In the genomic region with DNA sequence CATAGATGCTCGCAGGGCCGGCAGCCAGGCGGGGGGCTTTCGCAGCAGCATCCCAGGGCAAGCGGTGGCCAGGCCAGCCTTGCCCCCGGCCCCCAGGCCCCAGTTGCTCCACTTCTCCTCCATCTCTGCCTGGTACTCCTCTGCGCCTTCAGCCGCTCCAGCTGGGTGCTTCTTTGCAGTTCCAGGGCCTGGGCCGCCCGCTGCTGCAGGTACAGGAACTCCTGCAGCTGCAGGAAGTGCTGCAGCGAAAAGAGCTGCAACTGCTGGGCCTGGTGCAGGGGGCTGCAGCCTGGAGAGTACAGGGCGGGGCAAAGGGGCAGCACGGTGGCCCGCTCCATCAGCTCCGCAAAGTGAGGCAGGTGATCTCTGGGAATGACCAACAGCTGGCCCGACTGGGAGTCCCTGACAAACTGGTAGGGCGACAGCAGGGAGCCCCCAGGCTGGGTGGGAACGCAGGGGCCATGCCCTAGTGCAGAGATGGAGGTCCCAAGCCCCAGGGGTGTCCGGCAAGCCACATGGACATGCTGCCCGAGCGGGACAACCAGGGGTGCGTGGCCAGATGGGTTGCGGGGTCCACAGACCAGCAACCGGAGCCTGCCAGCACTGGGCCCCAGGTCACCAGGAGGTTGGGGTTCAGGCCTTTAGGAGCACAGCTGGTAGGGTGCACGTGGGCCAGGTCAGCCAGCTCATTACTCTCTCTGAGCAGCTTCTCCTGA, we compare ENCODE assay signal across 16 cellular contexts.
DNase-seq lines count a peak whose midpoint lies in the region; ATAC-seq, FAIRE-seq and TF ChIP-seq lines count a peak whose summit lies in the region.
"Had no signal": no experiment of that assay in that cellular context is flagged by ENCODE, and none has a peak within 500 bp of the region (broad histone marks: within the 10 kb centered on the region; RNA-seq: fewer than 3 reads in every experiment).

No MANE protein-coding gene starts in this region.

- no peak overlapping the region for H2BK12ac ChIP-seq in H1 (ENCODE audit: low read depth, low read length)

- WGBS in H1 (ENCODE audit: extremely low coverage in 1 of 2, insufficient coverage in 1 of 2, insufficient read length in 1 of 2, insufficient replicate concordance in 2 of 2, low coverage in 1 of 2, low lambda C conversion rate in 2 of 2, missing lambda C conversion rate in 1 of 2), 2 experiments = 93% methylated on average over 23 of the region's 25 CpGs; no CpG with 5 or more reads in 1 of the 2 experiments
- 95 to 98% methylated on average over 15 to 24 of the region's 25 CpGs for WGBS in mesodermal cell (ENCODE audit: insufficient coverage in 2 of 2), 2 experiments

- no peak for ATAC-seq in natural killer cell treated with Interleukin-12 subunit alpha and Interleukin-12 subunit beta and Interleukin-15 and Interleukin-18, amount 100 ng/mL, for 72 hours
- no peak for ATAC-seq in natural killer cell
- ATAC-seq in stimulated activated effector memory CD8-positive, alpha-beta T cell treated with anti-CD3 and anti-CD28 coated beads, Interleukin-12 subunit alpha, Interleukin-12 subunit beta, amount 100 ng/mL, for 72 hours = peak; percentile 19
- ATAC-seq in activated CD4-positive, alpha-beta T cell treated with anti-CD3 and anti-CD28 coated beads for 36 hours = no peak
- ATAC-seq: GM23338 had no signal

- H4K5ac ChIP-seq in H1 (ENCODE audit: insufficient read length, low read depth, low read length) = no peak overlapping the region

- no peak overlapping the region for H2AFZ ChIP-seq in H1 (ENCODE audit: low read length)

- H4K8ac ChIP-seq in H1 (ENCODE audit: extremely low read depth, insufficient read depth, low read length) = peak overlapping the region; percentile 29; the same call in 1 of the 2 replicates

- H3K27me3 Mint-ChIP-seq in natural killer cell treated with Interleukin-12 subunit alpha and Interleukin-12 subunit beta and Interleukin-15 and Interleukin-18, amount 100 ng/mL, for 72 hours = peaks cover 14 to 16% of the 10 kb centered on the region in 2 donors
- peaks cover 4 to 16% of the 10 kb centered on the region in 2 donors for H3K27me3 Mint-ChIP-seq in natural killer cell (ENCODE audit: low read depth in 2 of 2)
- peaks cover 4% of the 10 kb centered on the region for H3K27me3 Mint-ChIP-seq in activated CD4-positive, alpha-beta T cell treated with anti-CD3 and anti-CD28 coated beads for 36 hours
- H3K27me3 Mint-ChIP-seq: CD4-positive, CD25-positive, alpha-beta regulatory T cell had no signal

- H3K27me3 ChIP-seq in H1 (replicated peaks in 1 of 4; ENCODE audit: control insufficient read depth in 3 of 4, extremely low read depth in 1 of 4, insufficient read depth in 3 of 4, low read length in 3 of 4) = no peaks in the 10 kb centered on the region
- H3K27me3 ChIP-seq: BE2C had no signal

- 0 out of 2 replicates have a peak, but pooled peaks cover 1% of the 10 kb centered on the region for H3K23me2 ChIP-seq in H1 (ENCODE audit: low read depth, low read length)

- no peak overlapping the region for H3K4me3 Mint-ChIP-seq in natural killer cell treated with Interleukin-12 subunit alpha and Interleukin-12 subunit beta and Interleukin-15 and Interleukin-18, amount 100 ng/mL, for 72 hours
- H3K4me3 Mint-ChIP-seq in natural killer cell = no peak overlapping the region
- no peak overlapping the region for H3K4me3 Mint-ChIP-seq in stimulated activated effector memory CD8-positive, alpha-beta T cell treated with anti-CD3 and anti-CD28 coated beads, Interleukin-12 subunit alpha, Interleukin-12 subunit beta, amount 100 ng/mL, for 72 hours
- H3K4me3 Mint-ChIP-seq in activated CD4-positive, alpha-beta T cell treated with anti-CD3 and anti-CD28 coated beads for 36 hours = no peak overlapping the region
- H3K4me3 Mint-ChIP-seq: CD4-positive, CD25-positive, alpha-beta regulatory T cell; GM23338; H9 had no signal

- H3K4me1 ChIP-seq in H1 (replicated peaks in 1 of 4; ENCODE audit: control insufficient read depth in 3 of 4, insufficient read depth in 4 of 4, low read length in 3 of 4) (peaks cover 0 to 4% (median under 1%) of the 10 kb centered on the region in 4 experiments; a peak in 5 of 7 replicates), mesodermal cell (ENCODE audit: control insufficient read depth, insufficient read depth, low read length, poor library complexity, severe bottlenecking) (peaks cover 23% of the 10 kb centered on the region)
- H3K4me1 ChIP-seq: BE2C had no signal

- H3K27ac ChIP-seq in H1 (ENCODE audit: low read depth, low read length) (no peak overlapping the region), mesodermal cell (ENCODE audit: low read depth, low read length, severe bottlenecking) (peak overlapping the region; percentile 39)

- no peak overlapping the region for H4K91ac ChIP-seq in H1 (replicated peaks; ENCODE audit: insufficient read length, low read length)

- no peak for TF ChIP-seq POLR2A in H1 (IDR thresholded peaks at IDR 0.05; ENCODE audit: control extremely low read depth in 1 of 2, low read depth in 2 of 2, low read length in 2 of 2)

- no peaks in the 10 kb centered on the region for H3K79me1 ChIP-seq in H1 (ENCODE audit: low read depth, low read length)

- no peaks in the 10 kb centered on the region for H3K36me3 Mint-ChIP-seq in natural killer cell treated with Interleukin-12 subunit alpha and Interleukin-12 subunit beta and Interleukin-15 and Interleukin-18, amount 100 ng/mL, for 72 hours
- no peaks in the 10 kb centered on the region for H3K36me3 Mint-ChIP-seq in natural killer cell
- H3K36me3 Mint-ChIP-seq in stimulated activated effector memory CD8-positive, alpha-beta T cell treated with anti-CD3 and anti-CD28 coated beads, Interleukin-12 subunit alpha, Interleukin-12 subunit beta, amount 100 ng/mL, for 72 hours = peaks cover 6% of the 10 kb centered on the region
- H3K36me3 Mint-ChIP-seq in activated CD4-positive, alpha-beta T cell treated with anti-CD3 and anti-CD28 coated beads for 36 hours (ENCODE audit: low read depth) = no peaks in the 10 kb centered on the region
- H3K36me3 Mint-ChIP-seq: CD4-positive, CD25-positive, alpha-beta regulatory T cell had no signal

- no peak overlapping the region for H2BK5ac ChIP-seq in H1 (ENCODE audit: low read depth, low read length)

- POLR2A ChIA-PET in H1 (lab: Charles Lee; ENCODE audit: partially characterized antibody) = interaction anchor here (1.3 kb wide), 1 partner anchor 14 kb away, joined by 3 read pairs; no protein-coding TSS in a partner anchor
- POLR2A ChIA-PET in activated CD4-positive, alpha-beta T cell treated with anti-CD3 and anti-CD28 coated beads for 36 hours (lab: Charles Lee) = no interaction called here

- H2BK20ac ChIP-seq in H1 (ENCODE audit: low read length) = no peak overlapping the region

- H3K36me3 ChIP-seq in H1 (ENCODE audit: control insufficient read depth in 2 of 4, insufficient read depth in 4 of 4, low read length in 3 of 4) (no peaks in the 10 kb centered on the region), mesodermal cell (ENCODE audit: control insufficient read depth, insufficient read depth, low read length) (peaks cover 70% of the 10 kb centered on the region)
- H3K36me3 ChIP-seq: BE2C had no signal

- CTCF ChIA-PET in H1 (lab: Charles Lee; ENCODE audit: partially characterized antibody) = interaction anchor here (0.6 to 1.8 kb wide), 6 partner anchors 9 to 662 kb away, joined by 3 to 7 read pairs (median 4); no protein-coding TSS in a partner anchor
- CTCF ChIA-PET in activated CD4-positive, alpha-beta T cell treated with anti-CD3 and anti-CD28 coated beads for 36 hours (lab: Charles Lee) = no interaction called here

- no peak overlapping the region for H3K14ac ChIP-seq in H1 (ENCODE audit: insufficient read length)

- no peak for TF ChIP-seq RAD21 in H1 (IDR thresholded peaks at IDR 0.05 in 1 of 2, conservative IDR thresholded peaks at IDR 0.05 in 1 of 2; ENCODE audit: low read depth in 2 of 2, low read length in 2 of 2)

- H3K56ac ChIP-seq in H1 (replicated peaks; ENCODE audit: insufficient read length, low read depth, low read length) = no peak overlapping the region

- peaks cover 0 to 5% of the 10 kb centered on the region in 2 donors for H3K4me1 Mint-ChIP-seq in natural killer cell treated with Interleukin-12 subunit alpha and Interleukin-12 subunit beta and Interleukin-15 and Interleukin-18, amount 100 ng/mL, for 72 hours (ENCODE audit: low read depth in 2 of 2)
- no peaks in the 10 kb centered on the region for H3K4me1 Mint-ChIP-seq in natural killer cell
- no peaks in the 10 kb centered on the region for H3K4me1 Mint-ChIP-seq in stimulated activated effector memory CD8-positive, alpha-beta T cell treated with anti-CD3 and anti-CD28 coated beads, Interleukin-12 subunit alpha, Interleukin-12 subunit beta, amount 100 ng/mL, for 72 hours
- no peaks in the 10 kb centered on the region for H3K4me1 Mint-ChIP-seq in activated CD4-positive, alpha-beta T cell treated with anti-CD3 and anti-CD28 coated beads for 36 hours
- H3K4me1 Mint-ChIP-seq: CD4-positive, CD25-positive, alpha-beta regulatory T cell had no signal

- no peak overlapping the region for H3K9ac ChIP-seq in H1 (replicated peaks in 1 of 4; ENCODE audit: extremely low read depth in 1 of 4, low read depth in 3 of 4, low read length in 3 of 4)

- H3K79me2 ChIP-seq in H1 (ENCODE audit: control insufficient read depth in 1 of 2, insufficient read depth in 2 of 2, low read length in 2 of 2) = no peaks in the 10 kb centered on the region

- no peak overlapping the region for H2AK5ac ChIP-seq in H1 (ENCODE audit: low read depth, low read length)

- intact Hi-C loops in natural killer cell (cut with micrococcal nuclease) = no loop called here
- intact Hi-C loops in activated CD4-positive, alpha-beta T cell treated with anti-CD3 and anti-CD28 coated beads for 36 hours (cut with DNase I, micrococcal nuclease) = no loop called here

- H3K9me3 Mint-ChIP-seq in natural killer cell treated with Interleukin-12 subunit alpha and Interleukin-12 subunit beta and Interleukin-15 and Interleukin-18, amount 100 ng/mL, for 72 hours = no peaks in the 10 kb centered on the region
- H3K9me3 Mint-ChIP-seq in natural killer cell = no peaks in the 10 kb centered on the region
- no peaks in the 10 kb centered on the region for H3K9me3 Mint-ChIP-seq in stimulated activated effector memory CD8-positive, alpha-beta T cell treated with anti-CD3 and anti-CD28 coated beads, Interleukin-12 subunit alpha, Interleukin-12 subunit beta, amount 100 ng/mL, for 72 hours
- no peaks in the 10 kb centered on the region for H3K9me3 Mint-ChIP-seq in activated CD4-positive, alpha-beta T cell treated with anti-CD3 and anti-CD28 coated beads for 36 hours (ENCODE audit: low read depth)
- H3K9me3 Mint-ChIP-seq: CD4-positive, CD25-positive, alpha-beta regulatory T cell; GM23338; H9 had no signal

- H3K4me3 ChIP-seq in H1 (ENCODE audit: extremely low read depth in 1 of 4, insufficient read depth in 2 of 4, low read depth in 3 of 4, low read length in 4 of 4) = no peak overlapping the region
- H3K4me3 ChIP-seq in mesodermal cell (ENCODE audit: extremely low read depth, insufficient read depth, low read length, poor library complexity, severe bottlenecking) = no peak overlapping the region
- H3K4me3 ChIP-seq: GM23338 had no signal

- TF ChIP-seq EP300 in H1 (IDR thresholded peaks at IDR 0.05; ENCODE audit: borderline replicate concordance in 1 of 2, low read depth in 2 of 2, low read length in 2 of 2) = no peak

- FAIRE-seq in H1 (lab: Jason Lieb, UNC) = no peak
- FAIRE-seq: D721Med, G401.6, GM12892, GM18507 had no signal

- no peak overlapping the region for H2BK15ac ChIP-seq in H1 (ENCODE audit: low read length)

- H3K9me3 ChIP-seq in H1 (ENCODE audit: insufficient read depth in 2 of 2, low read depth in 1 of 2, low read length in 1 of 2) (no peaks in the 10 kb centered on the region), mesodermal cell (ENCODE audit: control insufficient read depth, low read length) (no peaks in the 10 kb centered on the region)
- H3K9me3 ChIP-seq: BE2C had no signal

- no peak overlapping the region for H3K27ac Mint-ChIP-seq in natural killer cell treated with Interleukin-12 subunit alpha and Interleukin-12 subunit beta and Interleukin-15 and Interleukin-18, amount 100 ng/mL, for 72 hours
- H3K27ac Mint-ChIP-seq in natural killer cell = no peak overlapping the region
- H3K27ac Mint-ChIP-seq in stimulated activated effector memory CD8-positive, alpha-beta T cell treated with anti-CD3 and anti-CD28 coated beads, Interleukin-12 subunit alpha, Interleukin-12 subunit beta, amount 100 ng/mL, for 72 hours = no peak overlapping the region
- H3K27ac Mint-ChIP-seq in activated CD4-positive, alpha-beta T cell treated with anti-CD3 and anti-CD28 coated beads for 36 hours = no peak overlapping the region
- H3K27ac Mint-ChIP-seq: CD4-positive, CD25-positive, alpha-beta regulatory T cell; GM23338; H9 had no signal

- no peak overlapping the region for H3K4ac ChIP-seq in H1 (replicated peaks; ENCODE audit: insufficient read length, low read depth, low read length)

- no peak overlapping the region for H3K4me2 ChIP-seq in H1 (ENCODE audit: insufficient read depth in 1 of 2, low read depth in 2 of 2, low read length in 2 of 2)
- H3K4me2 ChIP-seq: GM23338 had no signal

- TF ChIP-seq CTCF in natural killer cell (IDR thresholded peaks at IDR 0.05) = no peak
- TF ChIP-seq CTCF in H1 (IDR thresholded peaks at IDR 0.05; ENCODE audit: control extremely low read depth in 1 of 3, insufficient read depth in 1 of 3, low read depth in 1 of 3, low read length in 3 of 3) = no peak

- H2BK120ac ChIP-seq in H1 (replicated peaks; ENCODE audit: low read depth, low read length) = no peak overlapping the region

- H3K18ac ChIP-seq in H1 (ENCODE audit: extremely low read depth, low read length) = no peak overlapping the region

- peak; percentile 61 for DNase-seq in natural killer cell treated with Interleukin-12 subunit alpha and Interleukin-12 subunit beta and Interleukin-15 and Interleukin-18, amount 100 ng/mL, for 72 hours (ENCODE audit: low spot score)
- DNase-seq in natural killer cell = no peak
- DNase-seq in H1 (ENCODE audit: low read depth in 1 of 2, low spot score in 2 of 2) = no peak
- no peak for DNase-seq in stimulated activated effector memory CD8-positive, alpha-beta T cell treated with anti-CD3 and anti-CD28 coated beads, Interleukin-12 subunit alpha, Interleukin-12 subunit beta, amount 100 ng/mL, for 72 hours (ENCODE audit: low spot score in 2 of 2)
- no peak for DNase-seq in activated CD4-positive, alpha-beta T cell treated with anti-CD3 and anti-CD28 coated beads for 36 hours
- no peak for DNase-seq in hepatic stellate cell (ENCODE audit: low spot score)
- DNase-seq: BE2C; Caco-2; CD4-positive, CD25-positive, alpha-beta regulatory T cell; H9 had no signal

- H3K23ac ChIP-seq in H1 (ENCODE audit: insufficient read length) = no peak overlapping the region

- H4K20me1 ChIP-seq in H1 (replicated peaks in 1 of 2; ENCODE audit: control insufficient read depth in 1 of 2, insufficient read depth in 2 of 2, low read length in 2 of 2) = no peaks in the 10 kb centered on the region
